ENCODE assay signal across 18 cellular contexts in genomic region chr21:45822002-45822397, GRCh38.
"Had no signal": no experiment of that assay in that cellular context is flagged by ENCODE, and none has a peak within 500 bp of the region (broad histone marks: within the 10 kb centered on the region; RNA-seq: fewer than 3 reads in every experiment).

No MANE protein-coding gene starts in this region.

- ATAC-seq: activated CD4-positive, CD25-positive, alpha-beta regulatory T cell treated with anti-CD3 and anti-CD28 coated beads, Interleukin-2, amount 50 U/mL, for 24 hours; activated CD8-positive, alpha-beta T cell treated with anti-CD3 and anti-CD28 coated beads, Interleukin-2, amount 10 ng/mL, durations not matched to agents 7 days and 5 days; heart left ventricle; left colon; lower lobe of right lung had no signal

- H3K4me1 ChIP-seq: lower lobe of right lung had no signal

- H3K9me3 ChIP-seq: heart left ventricle, lower lobe of right lung, SK-N-SH, transverse colon had no signal

- H3K27ac ChIP-seq: heart left ventricle, lower lobe of right lung, transverse colon had no signal

- H3K27me3 ChIP-seq: heart left ventricle, transverse colon had no signal

- H3K4me3 Mint-ChIP-seq: activated CD8-positive, alpha-beta T cell treated with anti-CD3 and anti-CD28 coated beads, Interleukin-2, amount 10 ng/mL, durations not matched to agents 7 days and 5 days; neural crest cell; stimulated activated naive CD8-positive, alpha-beta T cell treated with anti-CD3 and anti-CD28 coated beads, Interleukin-15, Interleukin-2, amounts not matched to agents 100 ng/mL and 50 ng/mL, for 24 hours had no signal

- H3K27ac Mint-ChIP-seq: activated CD8-positive, alpha-beta T cell treated with anti-CD3 and anti-CD28 coated beads, Interleukin-2, amount 10 ng/mL, durations not matched to agents 7 days and 5 days; activated T-helper 2 cell treated with anti-CD3 and anti-CD28 coated beads, Interferon-gamma antibody, Interleukin-2, Interleukin-4, amounts not matched to agents 10 μg/mL and 5 μg/mL and 100 μg/mL, durations not matched to agents 14 hours and 24 hours and 36 hours; stimulated activated naive CD8-positive, alpha-beta T cell treated with anti-CD3 and anti-CD28 coated beads, Interleukin-15, Interleukin-2, amounts not matched to agents 100 ng/mL and 50 ng/mL, for 24 hours had no signal

- H3K4me2 ChIP-seq: SK-N-SH had no signal

- DNase-seq: activated CD4-positive, alpha-beta T cell treated with anti-CD3 and anti-CD28 coated beads, Interleukin-2, amount 50 U/mL, for 1 hour; activated CD8-positive, alpha-beta T cell treated with anti-CD3 and anti-CD28 coated beads, Interleukin-2, amount 10 ng/mL, durations not matched to agents 7 days and 5 days; activated naive CD4-positive, alpha-beta T cell treated with Interleukin-2 at 50 U/mL for 16 hours; amygdala; cerebellar nuclear complex; cortex of kidney; left colon; lower lobe of right lung; naive B cell; occipital lobe; stimulated activated CD4-positive, alpha-beta T cell treated with anti-CD3 and anti-CD28 coated beads, Interleukin-12 subunit alpha, Interleukin-12 subunit beta, amount 100 ng/mL, for 4 hours; transverse colon had no signal

- H3K36me3 Mint-ChIP-seq: naive B cell had no signal

- H3K4me3 ChIP-seq: heart left ventricle, lower lobe of right lung, transverse colon had no signal

- H3K36me3 ChIP-seq: heart left ventricle, lower lobe of right lung, transverse colon had no signal

- H3K9me3 Mint-ChIP-seq: activated T-helper 2 cell treated with anti-CD3 and anti-CD28 coated beads, Interferon-gamma antibody, Interleukin-2, Interleukin-4, amounts not matched to agents 10 μg/mL and 5 μg/mL and 100 μg/mL, durations not matched to agents 14 hours and 24 hours and 36 hours; naive B cell; neural crest cell had no signal
